10 cellular contexts compared by ENCODE assay signal in genomic region chr4:67699603-67700002, GRCh38.
DNase-seq lines count a peak whose midpoint lies in the region; ATAC-seq and TF ChIP-seq lines count a peak whose summit lies in the region.
"Had no signal": no experiment of that assay in that cellular context is flagged by ENCODE, and none has a peak within 500 bp of the region (broad histone marks: within the 10 kb centered on the region; RNA-seq: fewer than 3 reads in every experiment).

No MANE protein-coding gene starts in this region.

- TF ChIP-seq CTCF in AG10803 (conservative IDR thresholded peaks at IDR 0.05; ENCODE audit: low read length) (no peak), HL-60 (IDR thresholded peaks at IDR 0.05; ENCODE audit: insufficient read depth, low read length) (no peak)

- H3K27me3 ChIP-seq in HL-60 (ENCODE audit: insufficient read depth, poor library complexity, severe bottlenecking), result no peaks in the 10 kb centered on the region

- peak overlapping the region; percentile 94 for H3K27ac Mint-ChIP-seq in activated naive CD8-positive, alpha-beta T cell treated with anti-CD3 and anti-CD28 coated beads, Interleukin-2, amount 50 U/mL, for 24 hours
- H3K27ac Mint-ChIP-seq in memory B cell, result peak overlapping the region; percentile 95

- peak overlapping the region; percentile 89 for H3K4me3 Mint-ChIP-seq in activated naive CD8-positive, alpha-beta T cell treated with anti-CD3 and anti-CD28 coated beads, Interleukin-2, amount 50 U/mL, for 24 hours
- peak overlapping the region; percentile 97 for H3K4me3 Mint-ChIP-seq in memory B cell

- peak overlapping the region; percentile 91 for H3K27ac ChIP-seq in HL-60 (replicated peaks)

- DNase-seq in AG10803 (ENCODE audit: low read depth) (no peak), HL-60 (ENCODE audit: low read depth in 1 of 2, low spot score in 1 of 2) (peak in 1 of 2 experiments; percentile 28), memory B cell (ENCODE audit: low spot score in 2 of 2) (no peak), NOMO-1 treated with DMSO at 0.1 percent for 48 hours (lab: John Stamatoyannopoulos, UW; ENCODE audit: unreplicated experiment) (no peak), AG08396 (ENCODE audit: low spot score) (no peak)
- DNase-seq in activated naive CD8-positive, alpha-beta T cell treated with anti-CD3 and anti-CD28 coated beads, Interleukin-2, amount 50 U/mL, for 24 hours, result no peak
- DNase-seq: cortex of kidney, right cardiac atrium had no signal

- H3K4me3 ChIP-seq in AG10803 (ENCODE audit: low read length), result peak overlapping the region; percentile 82
- H3K4me3 ChIP-seq in HL-60 (replicated peaks; ENCODE audit: insufficient read depth, low read length), result peak overlapping the region; percentile 94

- H3K4me1 Mint-ChIP-seq in activated naive CD8-positive, alpha-beta T cell treated with anti-CD3 and anti-CD28 coated beads, Interleukin-2, amount 50 U/mL, for 24 hours, result peaks cover 42% of the 10 kb centered on the region
- H3K4me1 Mint-ChIP-seq in memory B cell, result peaks cover 27% of the 10 kb centered on the region

- peaks cover 16% of the 10 kb centered on the region for H3K36me3 Mint-ChIP-seq in activated naive CD8-positive, alpha-beta T cell treated with anti-CD3 and anti-CD28 coated beads, Interleukin-2, amount 50 U/mL, for 24 hours (ENCODE audit: low read depth)
- peaks cover 14% of the 10 kb centered on the region for H3K36me3 Mint-ChIP-seq in memory B cell

- H3K27me3 Mint-ChIP-seq in activated naive CD8-positive, alpha-beta T cell treated with anti-CD3 and anti-CD28 coated beads, Interleukin-2, amount 50 U/mL, for 24 hours, result no peaks in the 10 kb centered on the region
- H3K27me3 Mint-ChIP-seq in memory B cell, result no peaks in the 10 kb centered on the region

- no peak for ATAC-seq in activated naive CD8-positive, alpha-beta T cell treated with anti-CD3 and anti-CD28 coated beads, Interleukin-2, amount 50 U/mL, for 24 hours
- ATAC-seq in memory B cell (ENCODE audit: low read depth), result no peak
- no peak for ATAC-seq in GM19324 (IDR thresholded peaks at IDR 0.05; ENCODE audit: low FRiP score, unreplicated experiment)
- ATAC-seq in GM19463 (IDR thresholded peaks at IDR 0.05; ENCODE audit: unreplicated experiment), result no peak
- ATAC-seq: right cardiac atrium had no signal

- no peaks in the 10 kb centered on the region for H3K9me3 Mint-ChIP-seq in activated naive CD8-positive, alpha-beta T cell treated with anti-CD3 and anti-CD28 coated beads, Interleukin-2, amount 50 U/mL, for 24 hours
- H3K9me3 Mint-ChIP-seq in memory B cell, result no peaks in the 10 kb centered on the region
